21 cellular contexts compared by ENCODE assay signal in the genomic region with DNA sequence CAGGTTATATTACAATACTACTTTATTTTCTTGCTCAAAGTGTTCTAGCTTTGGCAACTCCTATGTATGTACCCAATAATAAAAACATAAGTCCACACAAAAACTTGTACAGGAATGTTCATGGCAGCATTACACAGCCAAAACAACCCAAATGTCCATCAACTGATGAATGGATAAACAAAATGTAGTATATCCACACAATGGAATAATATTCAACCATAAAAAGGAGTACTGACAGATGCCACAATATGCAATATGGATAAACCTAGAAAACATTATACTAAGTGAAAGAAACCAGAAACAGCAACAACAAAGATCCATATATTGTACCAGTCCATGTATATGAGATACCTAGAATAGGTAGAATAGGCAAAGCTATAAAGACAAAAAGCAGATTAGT.
"Had no signal": no experiment of that assay in that cellular context is flagged by ENCODE, and none has a peak within 500 bp of the region (broad histone marks: within the 10 kb centered on the region; RNA-seq: fewer than 3 reads in every experiment).

No MANE protein-coding gene starts in this region.

- H3K4me1 ChIP-seq: heart left ventricle, neural progenitor cell, pancreas, tibial artery, upper lobe of left lung, uterus had no signal

- ATAC-seq: heart left ventricle; left colon; left ventricle myocardium superior; natural killer cell treated with Interleukin-12 subunit alpha and Interleukin-12 subunit beta and Interleukin-15 and Interleukin-18, amount 100 ng/mL, for 72 hours; right cardiac atrium had no signal

- H3K4me1 Mint-ChIP-seq: neural progenitor cell had no signal

- H3K4me3 Mint-ChIP-seq: natural killer cell treated with Interleukin-12 subunit alpha and Interleukin-12 subunit beta and Interleukin-15 and Interleukin-18, amount 100 ng/mL, for 72 hours; neural progenitor cell had no signal

- H3K27me3 Mint-ChIP-seq: natural killer cell treated with Interleukin-12 subunit alpha and Interleukin-12 subunit beta and Interleukin-15 and Interleukin-18, amount 100 ng/mL, for 72 hours; progenitor cell of endocrine pancreas had no signal

- H3K27ac Mint-ChIP-seq: natural killer cell treated with Interleukin-12 subunit alpha and Interleukin-12 subunit beta and Interleukin-15 and Interleukin-18, amount 100 ng/mL, for 72 hours; neural progenitor cell; progenitor cell of endocrine pancreas had no signal

- H3K9ac ChIP-seq: neural progenitor cell had no signal

- FAIRE-seq: frontal cortex, pancreas, small intestine had no signal

- H3K27me3 ChIP-seq: heart left ventricle, neural progenitor cell, pancreas, tibial artery, upper lobe of left lung, uterus had no signal

- H3K9me3 Mint-ChIP-seq: natural killer cell treated with Interleukin-12 subunit alpha and Interleukin-12 subunit beta and Interleukin-15 and Interleukin-18, amount 100 ng/mL, for 72 hours; neural progenitor cell had no signal

- H3K4me3 ChIP-seq: heart left ventricle, lung, neural progenitor cell, pancreas, tibial artery, upper lobe of left lung, uterus had no signal

- H3K36me3 ChIP-seq: uterus had no signal

- H3K9me3 ChIP-seq: heart left ventricle, pancreas, tibial artery, upper lobe of left lung, uterus had no signal

- H3K27ac ChIP-seq: heart left ventricle, neural progenitor cell, pancreas, tibial artery, upper lobe of left lung, uterus had no signal

- H2AFZ ChIP-seq: neural progenitor cell had no signal

- H3K4me2 ChIP-seq: neural progenitor cell had no signal

- DNase-seq: dermis blood vessel endothelial cell; heart left ventricle; hippocampal formation; left colon; left ventricle myocardium superior; mesenchymal stem cell; midbrain; nucleus accumbens; pancreas; right cardiac atrium; small intestine; stimulated activated CD4-positive, alpha-beta T cell treated with anti-CD3 and anti-CD28 coated beads, Interleukin-12 subunit alpha, Interleukin-12 subunit beta, amount 100 ng/mL, for 4 hours; stimulated activated naive CD4-positive, alpha-beta T cell treated with Interleukin-2 at 50 U/mL for 16 hours; tibial artery; upper lobe of left lung; uterus had no signal
